ENCODE assay signal across 1 cellular context in the genomic region with DNA sequence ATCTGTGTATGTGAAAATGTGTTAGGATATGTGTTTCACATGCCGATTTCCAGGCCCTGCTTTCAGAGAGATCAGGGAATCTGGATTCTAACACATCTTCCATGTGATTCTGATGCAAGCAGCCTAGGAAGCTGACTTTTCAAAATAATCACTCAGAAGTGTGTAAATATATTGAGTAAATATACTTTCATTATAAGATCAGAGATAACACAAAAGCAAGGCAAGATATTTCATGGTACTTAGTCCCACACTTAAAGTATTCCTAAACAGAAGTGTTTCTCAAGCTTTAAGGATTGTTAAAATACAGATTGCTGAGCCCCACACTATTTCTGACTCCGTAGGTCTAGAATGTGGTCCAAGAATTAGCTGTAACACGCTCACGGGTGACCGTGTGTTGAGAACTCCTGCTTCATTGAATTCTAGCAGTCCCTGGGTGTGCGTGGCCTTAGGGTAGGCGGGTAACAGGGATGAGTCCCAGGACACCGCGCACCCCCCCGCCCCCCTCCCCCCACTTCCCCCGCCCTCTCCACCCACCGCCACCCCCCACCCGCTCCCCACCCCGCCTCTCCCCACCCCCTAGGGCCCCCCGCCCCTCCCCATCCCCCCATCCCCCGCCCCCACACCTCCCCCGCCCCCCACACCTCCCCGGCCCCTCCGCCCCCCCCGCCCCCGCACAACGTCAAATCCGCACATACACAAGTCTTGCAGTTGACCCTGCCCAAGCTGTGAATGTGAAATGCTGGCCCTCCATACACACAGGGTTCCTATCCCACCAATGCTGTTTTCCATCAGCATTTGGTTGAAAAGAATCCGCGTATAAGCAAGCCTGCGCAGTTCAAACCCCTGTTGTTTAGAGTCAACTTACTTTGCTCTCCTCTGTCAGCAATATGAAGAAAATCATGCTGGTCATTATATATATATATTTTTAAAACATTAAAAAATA.
TF ChIP-seq lines count a peak whose summit lies in the region.

No MANE protein-coding gene starts in this region.

TF ChIP-seq in IMR-90, 13 proteins besides CTCF, POLR2A, EP300 and RAD21:
- TF ChIP-seq RFX5 (IDR thresholded peaks at IDR 0.05; ENCODE audit: low read depth, low read length) (no peak), FOS (IDR thresholded peaks at IDR 0.05; ENCODE audit: low read depth, low read length) (no peak), NFE2L2 (IDR thresholded peaks at IDR 0.05; ENCODE audit: low read depth, low read length) (no peak), CEBPB (IDR thresholded peaks at IDR 0.05; ENCODE audit: low read depth, low read length) (peak; percentile 32; the same call in 1 of the 2 replicates)
TF ChIP-seq in IMR-90: peak in this region for 1.
